In genomic region chr1:209455133-209455532, GRCh38 we compare ENCODE assay signal across 14 cellular contexts.
DNase-seq lines count a peak whose midpoint lies in the region; ATAC-seq lines count a peak whose summit lies in the region.
"Had no signal": no experiment of that assay in that cellular context is flagged by ENCODE, and none has a peak within 500 bp of the region (broad histone marks: within the 10 kb centered on the region; RNA-seq: fewer than 3 reads in every experiment).

No MANE protein-coding gene starts in this region.

- no peak overlapping the region for H3K9ac ChIP-seq in mesendoderm (ENCODE audit: low read length)

- peaks cover 7% of the 10 kb centered on the region for H3K4me1 ChIP-seq in mesendoderm (ENCODE audit: control insufficient read depth, low read depth, low read length)
- H3K4me1 ChIP-seq: lower lobe of right lung, SJSA1 had no signal

- H3K79me2 ChIP-seq in mesendoderm (ENCODE audit: control insufficient read depth, insufficient read depth, low read length): no peaks in the 10 kb centered on the region

- H3K79me1 ChIP-seq in mesendoderm (ENCODE audit: low read length): no peaks in the 10 kb centered on the region

- no peak overlapping the region for H3K27ac Mint-ChIP-seq in stimulated activated naive B cell treated with anti-CD40 and anti-IgM and Interleukin-4, amounts not matched to agents 10 μg/mL and 1 μg/mL and 100 μg/mL, for 72 hours
- H3K27ac Mint-ChIP-seq: CD4-positive, alpha-beta memory T cell had no signal

- DNase-seq in HCEC 1CT (peak; percentile 61), NCI-H1417 treated with DMSO at 0.1 percent for 48 hours (lab: John Stamatoyannopoulos, UW) (peak; percentile 83), amniotic epithelial cell (ENCODE audit: low read depth) (peak; percentile 16), mesendoderm (peak; percentile 51), ecto neural progenitor cell (ENCODE audit: low spot score) (no peak), mesenteric fat pad (ENCODE audit: low spot score) (no peak)
- no peak for DNase-seq in stimulated activated naive B cell treated with anti-CD40 and anti-IgM and Interleukin-4, amounts not matched to agents 10 μg/mL and 1 μg/mL and 100 μg/mL, for 72 hours
- DNase-seq: activated naive CD4-positive, alpha-beta T cell; CD4-positive, alpha-beta memory T cell; lower lobe of right lung; small intestine had no signal

- H3K4me2 ChIP-seq in mesendoderm (ENCODE audit: low read length): no peak overlapping the region

- no peak overlapping the region for H3K18ac ChIP-seq in mesendoderm (ENCODE audit: low read length)

- no peaks in the 10 kb centered on the region for H3K36me3 ChIP-seq in mesendoderm (ENCODE audit: control insufficient read depth, insufficient read depth, low read length)
- H3K36me3 ChIP-seq: lower lobe of right lung, SJSA1 had no signal

- peaks cover 0 to 1% of the 10 kb centered on the region in 2 donors for H3K9me3 Mint-ChIP-seq in stimulated activated naive B cell treated with anti-CD40 and anti-IgM and Interleukin-4, amounts not matched to agents 10 μg/mL and 1 μg/mL and 100 μg/mL, for 72 hours

- H3K36me3 Mint-ChIP-seq in stimulated activated naive B cell treated with anti-CD40 and anti-IgM and Interleukin-4, amounts not matched to agents 10 μg/mL and 1 μg/mL and 100 μg/mL, for 72 hours: no peaks in the 10 kb centered on the region
- H3K36me3 Mint-ChIP-seq: CD4-positive, alpha-beta memory T cell had no signal

- no peak overlapping the region for H4K8ac ChIP-seq in mesendoderm (ENCODE audit: low read depth, low read length)

- H2BK5ac ChIP-seq in mesendoderm (ENCODE audit: low read length): no peak overlapping the region

- H3K4me3 ChIP-seq in mesendoderm (ENCODE audit: low read length): no peak overlapping the region
- H3K4me3 ChIP-seq: lower lobe of right lung, SJSA1 had no signal

- no peak overlapping the region for H3K23ac ChIP-seq in mesendoderm (ENCODE audit: low read length)

- no peak for ATAC-seq in GM21528 (IDR thresholded peaks at IDR 0.05; ENCODE audit: low FRiP score, unreplicated experiment)
- ATAC-seq in stimulated activated naive B cell treated with anti-CD40 and anti-IgM and Interleukin-4, amounts not matched to agents 10 μg/mL and 1 μg/mL and 100 μg/mL, for 72 hours (replicated peaks): no peak
- ATAC-seq: HCT116, lower lobe of right lung had no signal

- H3K56ac ChIP-seq in mesendoderm (ENCODE audit: low read length): no peak overlapping the region

- no peak overlapping the region for H3K4ac ChIP-seq in mesendoderm (ENCODE audit: low read depth, low read length)

- peaks cover 10 to 13% of the 10 kb centered on the region in 2 donors for H3K27me3 Mint-ChIP-seq in stimulated activated naive B cell treated with anti-CD40 and anti-IgM and Interleukin-4, amounts not matched to agents 10 μg/mL and 1 μg/mL and 100 μg/mL, for 72 hours

- H2AK5ac ChIP-seq in mesendoderm (ENCODE audit: low read length): no peak overlapping the region

- no peak overlapping the region for H3K27ac ChIP-seq in mesendoderm (ENCODE audit: low read depth, low read length)
- H3K27ac ChIP-seq: lower lobe of right lung, SJSA1 had no signal

- H3K4me3 Mint-ChIP-seq in stimulated activated naive B cell treated with anti-CD40 and anti-IgM and Interleukin-4, amounts not matched to agents 10 μg/mL and 1 μg/mL and 100 μg/mL, for 72 hours: no peak overlapping the region
- H3K4me3 Mint-ChIP-seq: CD4-positive, alpha-beta memory T cell had no signal

- H4K5ac ChIP-seq in mesendoderm (ENCODE audit: low read length): no peak overlapping the region

- H2BK120ac ChIP-seq in mesendoderm (ENCODE audit: low read depth, low read length): no peak overlapping the region

- no CpG with 5 or more reads among the region's 3 CpGs for WGBS in mesendoderm (ENCODE audit: extremely low coverage, insufficient coverage, low lambda C conversion rate)

- H3K4me1 Mint-ChIP-seq in stimulated activated naive B cell treated with anti-CD40 and anti-IgM and Interleukin-4, amounts not matched to agents 10 μg/mL and 1 μg/mL and 100 μg/mL, for 72 hours: no peaks in the 10 kb centered on the region
- H3K4me1 Mint-ChIP-seq: CD4-positive, alpha-beta memory T cell had no signal

- no peaks in the 10 kb centered on the region for H3K27me3 ChIP-seq in mesendoderm (ENCODE audit: insufficient read depth, low read length, poor library complexity)
- H3K27me3 ChIP-seq: SJSA1 had no signal

- H2BK15ac ChIP-seq in mesendoderm (replicated peaks; ENCODE audit: low read depth): no peak overlapping the region

Comparison
In these comparisons a context has a peak if more than half of its experiments do, and no peak if none do; other contexts are left out.
1. DNase-seq: peak in HCEC 1CT (single experiment), NCI-H1417 treated with DMSO at 0.1 percent for 48 hours (single experiment), amniotic epithelial cell (single experiment) and mesendoderm (single experiment); none in ecto neural progenitor cell (single experiment), stimulated activated naive B cell treated with anti-CD40 and anti-IgM and Interleukin-4, amounts not matched to agents 10 μg/mL and 1 μg/mL and 100 μg/mL, for 72 hours (single experiment) and mesenteric fat pad (single experiment).